ENCODE assay signal across 19 cellular contexts in genomic region chr11:113715882-113716625, GRCh38. TPM values are rescaled to one million over a fixed set of nuclear protein-coding genes. Genes with fewer than 3 reads are reported as not detected.
"Had no signal": no experiment of that assay in that cellular context is flagged by ENCODE, and none has a peak within 500 bp of the region (broad histone marks: within the 10 kb centered on the region; RNA-seq: fewer than 3 reads in every experiment).

No MANE protein-coding gene starts in this region.

- H3K4me3 Mint-ChIP-seq: activated CD4-positive, alpha-beta T cell treated with anti-CD3 and anti-CD28 coated beads, Interleukin-2, amount 10 ng/mL, durations not matched to agents 24 days and 14 days; activated naive CD8-positive, alpha-beta T cell treated with anti-CD3 and anti-CD28 coated beads for 36 hours; activated T-cell treated with anti-CD3 and anti-CD28 coated beads, Interleukin-2, amount 50 U/mL, for 72 hours; memory B cell; naive thymus-derived CD8-positive, alpha-beta T cell; stimulated activated naive CD8-positive, alpha-beta T cell treated with anti-CD3 and anti-CD28 coated beads, Interleukin-15, amount 100 ng/mL, for 72 hours; T-helper 1 cell treated with Interleukin-12 subunit alpha and Interleukin-12 subunit beta and Interleukin-4 antibody, amounts not matched to agents 30 μg/mL and 1 μg/mL, for 36 hours had no signal

- FAIRE-seq: kidney had no signal

- H3K27ac ChIP-seq: cardiac muscle cell, left lung, neutrophil, prostate gland had no signal

- H3K27ac Mint-ChIP-seq: activated CD4-positive, alpha-beta T cell treated with anti-CD3 and anti-CD28 coated beads, Interleukin-2, amount 10 ng/mL, durations not matched to agents 24 days and 14 days; activated naive CD8-positive, alpha-beta T cell treated with anti-CD3 and anti-CD28 coated beads for 36 hours; activated T-cell treated with anti-CD3 and anti-CD28 coated beads, Interleukin-2, amount 50 U/mL, for 72 hours; memory B cell; naive thymus-derived CD8-positive, alpha-beta T cell; T-helper 1 cell treated with Interleukin-12 subunit alpha and Interleukin-12 subunit beta and Interleukin-4 antibody, amounts not matched to agents 30 μg/mL and 1 μg/mL, for 36 hours had no signal

- DNase-seq: activated CD4-positive, alpha-beta T cell treated with anti-CD3 and anti-CD28 coated beads, Interleukin-2, amount 10 ng/mL, durations not matched to agents 24 days and 14 days; activated CD8-positive, alpha-beta memory T cell treated with anti-CD3 and anti-CD28 coated beads, Interleukin-2, amount 50 U/mL, for 4 hours; activated gamma-delta T cell; activated naive CD8-positive, alpha-beta T cell treated with anti-CD3 and anti-CD28 coated beads for 36 hours; activated T-cell treated with anti-CD3 and anti-CD28 coated beads, Interleukin-2, amount 50 U/mL, for 72 hours; amniotic stem cell; glutamatergic neuron; kidney; left lung; naive thymus-derived CD8-positive, alpha-beta T cell; stimulated activated CD4-positive, alpha-beta T cell treated with anti-CD3 and anti-CD28 coated beads, Interleukin-4, amount 100 ng/mL, for 1 hour; stimulated activated naive CD8-positive, alpha-beta T cell treated with anti-CD3 and anti-CD28 coated beads, Interleukin-15, amount 100 ng/mL, for 72 hours had no signal

- H3K4me3 ChIP-seq: cardiac muscle cell, left lung, prostate gland, smooth muscle cell had no signal

- H3K36me3 ChIP-seq: cardiac muscle cell, neutrophil, prostate gland had no signal

- H3K4me2 ChIP-seq: smooth muscle cell had no signal

- H3K4me1 Mint-ChIP-seq: activated CD4-positive, alpha-beta T cell treated with anti-CD3 and anti-CD28 coated beads, Interleukin-2, amount 10 ng/mL, durations not matched to agents 24 days and 14 days; activated naive CD8-positive, alpha-beta T cell treated with anti-CD3 and anti-CD28 coated beads for 36 hours; memory B cell; stimulated activated naive CD8-positive, alpha-beta T cell treated with anti-CD3 and anti-CD28 coated beads, Interleukin-15, amount 100 ng/mL, for 72 hours had no signal

- H3K27me3 Mint-ChIP-seq: activated CD4-positive, alpha-beta T cell treated with anti-CD3 and anti-CD28 coated beads, Interleukin-2, amount 10 ng/mL, durations not matched to agents 24 days and 14 days; activated naive CD8-positive, alpha-beta T cell treated with anti-CD3 and anti-CD28 coated beads for 36 hours; memory B cell; naive thymus-derived CD8-positive, alpha-beta T cell; stimulated activated naive CD8-positive, alpha-beta T cell treated with anti-CD3 and anti-CD28 coated beads, Interleukin-15, amount 100 ng/mL, for 72 hours had no signal

- H3K9me3 ChIP-seq: neutrophil, prostate gland had no signal

- H3K4me1 ChIP-seq: left lung, prostate gland had no signal

- ATAC-seq: activated T-cell treated with anti-CD3 and anti-CD28 coated beads, Interleukin-2, amount 50 U/mL, for 72 hours; left lung; naive thymus-derived CD8-positive, alpha-beta T cell; sciatic nerve; stimulated activated naive CD8-positive, alpha-beta T cell treated with anti-CD3 and anti-CD28 coated beads, Interleukin-15, amount 100 ng/mL, for 72 hours had no signal

- H3K27me3 ChIP-seq: cardiac muscle cell, left lung, neutrophil had no signal

RNA-seq across cellular contexts. Expression of gene TMPRSS5, which starts 9.9 kb away (rescaled TPM):
- total RNA-seq: smooth muscle cell had no signal
- polyA plus RNA-seq: cardiac muscle cell; naive thymus-derived CD8-positive, alpha-beta T cell had no signal
